8 cellular contexts compared by ENCODE assay signal in genomic region chr2:182372661-182373060, GRCh38. TPM values are rescaled to one million over a fixed set of nuclear protein-coding genes. Genes with fewer than 3 reads are reported as not detected.
A peak's percentile ranks its signal among the peaks of the same experiment; 100 is the strongest.
DNase-seq lines count a peak whose midpoint lies in the region; ATAC-seq, FAIRE-seq and TF ChIP-seq lines count a peak whose summit lies in the region.
"Had no signal": no experiment of that assay in that cellular context is flagged by ENCODE, and none has a peak within 500 bp of the region (broad histone marks: within the 10 kb centered on the region; RNA-seq: fewer than 3 reads in every experiment).

No MANE protein-coding gene starts in this region.

- H3K4me1 ChIP-seq in endodermal cell (ENCODE audit: control insufficient read depth, insufficient read depth, low read length) = no peaks in the 10 kb centered on the region
- H3K4me1 ChIP-seq in lower lobe of right lung = no peaks in the 10 kb centered on the region

- H3K4me3 Mint-ChIP-seq in endodermal cell = no peak overlapping the region
- H3K4me3 Mint-ChIP-seq in stimulated activated naive CD8-positive, alpha-beta T cell treated with anti-CD3 and anti-CD28 coated beads, Interleukin-15, amount 100 ng/mL, for 72 hours = no peak overlapping the region

- WGBS in endodermal cell (ENCODE audit: insufficient coverage in 1 of 2, insufficient read length in 1 of 2), 2 experiments = 78 to 89% methylated on average over 2 of the region's 2 CpGs

- peaks cover 3% of the 10 kb centered on the region for H3K9me3 ChIP-seq in endodermal cell (ENCODE audit: control insufficient read depth, low read length)
- H3K9me3 ChIP-seq in lower lobe of right lung = peaks cover 5% of the 10 kb centered on the region

- H3K4me3 ChIP-seq in endodermal cell (ENCODE audit: low read length) (no peak overlapping the region), lower lobe of right lung (no peak overlapping the region)

- no peaks in the 10 kb centered on the region for H3K27me3 Mint-ChIP-seq in endodermal cell (ENCODE audit: insufficient read depth)
- no peaks in the 10 kb centered on the region for H3K27me3 Mint-ChIP-seq in stimulated activated naive CD8-positive, alpha-beta T cell treated with anti-CD3 and anti-CD28 coated beads, Interleukin-15, amount 100 ng/mL, for 72 hours

- ATAC-seq in lower lobe of right lung (peak; percentile 64 to 75), GM18498 (IDR thresholded peaks at IDR 0.05; ENCODE audit: unreplicated experiment) (no peak)
- ATAC-seq in stimulated activated naive CD8-positive, alpha-beta T cell treated with anti-CD3 and anti-CD28 coated beads, Interleukin-15, amount 100 ng/mL, for 72 hours = no peak

- peak; percentile 32 for FAIRE-seq in urothelium cell line (lab: Jason Lieb, UNC)

- DNase-seq in LHCN-M2 (ENCODE audit: low read depth) (peak; percentile 96), endodermal cell (no peak), lower lobe of right lung (no peak), urothelium cell line (ENCODE audit: low spot score) (peak; percentile 83)
- DNase-seq in stimulated activated CD4-positive, alpha-beta T cell treated with anti-CD3 and anti-CD28 coated beads, Interleukin-1b, Interleukin-23, amount 100 ng/mL, for 48 hours = no peak
- no peak for DNase-seq in stimulated activated naive CD8-positive, alpha-beta T cell treated with anti-CD3 and anti-CD28 coated beads, Interleukin-15, amount 100 ng/mL, for 72 hours

- TF ChIP-seq CTCF in endodermal cell (conservative IDR thresholded peaks at IDR 0.05) (no peak), lower lobe of right lung (IDR thresholded peaks at IDR 0.05) (no peak)

- peak overlapping the region; percentile 50 for H3K27ac Mint-ChIP-seq in endodermal cell
- no peak overlapping the region for H3K27ac Mint-ChIP-seq in stimulated activated naive CD8-positive, alpha-beta T cell treated with anti-CD3 and anti-CD28 coated beads, Interleukin-15, amount 100 ng/mL, for 72 hours

- no peaks in the 10 kb centered on the region for H3K36me3 Mint-ChIP-seq in endodermal cell (ENCODE audit: low read depth)

- H3K27ac ChIP-seq in endodermal cell (ENCODE audit: low read depth, low read length) (no peak overlapping the region), lower lobe of right lung (peak overlapping the region; percentile 62)

- H3K9ac ChIP-seq in endodermal cell (ENCODE audit: extremely low read depth, low read length, poor library complexity, severe bottlenecking) = no peak overlapping the region

- H3K36me3 ChIP-seq in endodermal cell (ENCODE audit: control insufficient read depth, insufficient read depth, low read length) = no peaks in the 10 kb centered on the region
- no peaks in the 10 kb centered on the region for H3K36me3 ChIP-seq in lower lobe of right lung

- intact Hi-C loops in lower lobe of right lung (cut with DNase I) = no loop called here

- no peaks in the 10 kb centered on the region for H3K27me3 ChIP-seq in endodermal cell (ENCODE audit: control insufficient read depth, insufficient read depth, low read length, poor library complexity, severe bottlenecking)
- H3K27me3 ChIP-seq in lower lobe of right lung (ENCODE audit: low read depth) = no peaks in the 10 kb centered on the region

- H3K9me3 Mint-ChIP-seq in endodermal cell = peaks cover 29% of the 10 kb centered on the region
- peaks cover 21 to 23% of the 10 kb centered on the region in 2 donors for H3K9me3 Mint-ChIP-seq in stimulated activated naive CD8-positive, alpha-beta T cell treated with anti-CD3 and anti-CD28 coated beads, Interleukin-15, amount 100 ng/mL, for 72 hours

- H3K4me1 Mint-ChIP-seq in endodermal cell = no peaks in the 10 kb centered on the region
- H3K4me1 Mint-ChIP-seq in stimulated activated naive CD8-positive, alpha-beta T cell treated with anti-CD3 and anti-CD28 coated beads, Interleukin-15, amount 100 ng/mL, for 72 hours = no peaks in the 10 kb centered on the region

RNA-seq across cellular contexts. Expression of gene PDE1A, which starts 54.2 kb away (rescaled TPM):
- total RNA-seq in LHCN-M2 (2014; rRNA removed) (3.1 and 3.5 TPM in 2 replicates), endodermal cell (under 1 TPM in 1 of 2 donors, not detected in 1; 0.31 TPM), lower lobe of right lung (5.2 TPM)
- 0.90 TPM for polyA plus RNA-seq in LHCN-M2 (2012)
- 32.0 TPM for polyA plus RNA-seq in endodermal cell (2013, experiment 1 of 2)
- 29.6 TPM for polyA plus RNA-seq in endodermal cell (2013, experiment 2 of 2)
- total RNA-seq: mononuclear cell had no signal

Comparison
In these comparisons a context has a peak if more than half of its experiments do, and no peak if none do; other contexts are left out.
1. DNase-seq: peak in LHCN-M2 (single experiment) and urothelium cell line (single experiment); none in endodermal cell (single experiment), lower lobe of right lung (single experiment), stimulated activated CD4-positive, alpha-beta T cell treated with anti-CD3 and anti-CD28 coated beads, Interleukin-1b, Interleukin-23, amount 100 ng/mL, for 48 hours (single experiment) and stimulated activated naive CD8-positive, alpha-beta T cell treated with anti-CD3 and anti-CD28 coated beads, Interleukin-15, amount 100 ng/mL, for 72 hours (0 of 2).
2. ATAC-seq: peak in lower lobe of right lung (2 of 2); none in stimulated activated naive CD8-positive, alpha-beta T cell treated with anti-CD3 and anti-CD28 coated beads, Interleukin-15, amount 100 ng/mL, for 72 hours (single experiment) and GM18498 (single experiment).